4 cellular contexts compared by ENCODE assay signal in the genomic region with DNA sequence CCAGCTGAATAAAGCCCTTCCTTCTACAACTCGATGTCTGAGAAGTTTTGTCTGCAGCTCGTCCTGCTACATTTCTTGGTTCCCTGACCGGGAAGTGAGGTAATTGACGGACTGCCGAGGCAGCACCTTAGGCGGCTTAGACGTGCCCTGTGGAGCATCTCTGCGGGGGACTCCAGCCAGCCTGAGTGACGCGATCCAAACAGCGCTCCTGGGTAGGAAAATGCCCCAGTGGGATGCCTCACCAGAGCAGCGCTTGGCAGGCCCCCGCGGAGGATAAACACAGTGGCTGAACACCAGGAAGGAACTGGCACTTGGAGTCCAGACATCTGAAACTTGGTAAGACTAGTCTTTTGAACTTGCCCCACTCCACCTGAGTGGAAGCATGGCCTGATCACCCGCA.
DNase-seq lines count a peak whose midpoint lies in the region; ATAC-seq, FAIRE-seq and TF ChIP-seq lines count a peak whose summit lies in the region.
"Not testable (repeated sequence)": the region's sequence is repeated elsewhere in the genome, so short reads cannot be mapped to it uniquely, and the experiment has no call there.

No MANE protein-coding gene starts in this region.

- not testable (repeated sequence) for H3K14ac ChIP-seq in mesenchymal stem cell (ENCODE audit: low read length in 2 of 2); neuronal stem cell (ENCODE audit: low read length)

- H3K9ac ChIP-seq in GM12878 (ENCODE audit: control insufficient read depth, insufficient read depth, low read length); mesenchymal stem cell (ENCODE audit: low read length); neuronal stem cell (ENCODE audit: low read depth, low read length, poor library complexity): not testable (repeated sequence)

- H3K18ac ChIP-seq in mesenchymal stem cell (ENCODE audit: low read depth in 1 of 2, low read length in 2 of 2); neuronal stem cell (ENCODE audit: low read length): not testable (repeated sequence)

- not testable (repeated sequence) for H3K27me3 ChIP-seq in GM12878 (replicated peaks in 1 of 2; ENCODE audit: control insufficient read depth in 2 of 2, insufficient read depth in 2 of 2, low read length in 1 of 2); mesenchymal stem cell (ENCODE audit: control insufficient read depth in 1 of 2, insufficient read depth in 1 of 2, low read length in 2 of 2); neuronal stem cell (ENCODE audit: control insufficient read depth in 3 of 3, insufficient read depth in 3 of 3, low read depth in 1 of 3, low read length in 3 of 3)

- not testable (repeated sequence) for H3K4ac ChIP-seq in mesenchymal stem cell (ENCODE audit: low read depth in 1 of 2, low read length in 2 of 2); neuronal stem cell (ENCODE audit: low read length)

- H4K8ac ChIP-seq in mesenchymal stem cell (ENCODE audit: low read length); neuronal stem cell (ENCODE audit: low read depth, low read length): not testable (repeated sequence)

- not testable (repeated sequence) for H4K20me1 ChIP-seq in GM12878 (ENCODE audit: control insufficient read depth, insufficient read depth)

- H2BK120ac ChIP-seq in mesenchymal stem cell (ENCODE audit: low read depth, low read length); neuronal stem cell (ENCODE audit: low read depth, low read length): not testable (repeated sequence)

- H2BK15ac ChIP-seq in mesenchymal stem cell (ENCODE audit: low read depth, poor library complexity, severe bottlenecking); neuronal stem cell (ENCODE audit: low read length): not testable (repeated sequence)

- CTCF ChIA-PET in HEK293 (lab: Yijun Ruan, JAX): not testable (repeated sequence)
- CTCF ChIA-PET in GM12878 (lab: Yijun Ruan, JAX): interaction anchor here (0.7 to 0.9 kb wide), 2 partner anchors 12 to 20 kb away, joined by 3 read pairs; no protein-coding TSS in a partner anchor

- H3K79me2 ChIP-seq in GM12878 (ENCODE audit: control insufficient read depth, insufficient read depth, low read length): not testable (repeated sequence)

- not testable (repeated sequence) for TF ChIP-seq CTCF in HEK293 (tag by site-specific recombination; IDR thresholded peaks at IDR 0.05); GM12878 (IDR thresholded peaks at IDR 0.05 in 2 of 3, conservative IDR thresholded peaks at IDR 0.05 in 1 of 3; ENCODE audit: control insufficient read depth in 2 of 3, extremely low read depth in 1 of 3, insufficient read depth in 1 of 3, low read depth in 3 of 3, low read length in 3 of 3)

- POLR2A ChIA-PET in HEK293 (lab: Yijun Ruan, JAX): not testable (repeated sequence)
- POLR2A ChIA-PET in GM12878 (lab: Charles Lee): interaction anchor here (0.9 kb wide), 1 partner anchor 23 kb away, joined by 4 read pairs; no protein-coding TSS in a partner anchor

- H3K4me2 ChIP-seq in GM12878 (ENCODE audit: control insufficient read depth, insufficient read depth); mesenchymal stem cell (ENCODE audit: low read length, poor library complexity, severe bottlenecking); neuronal stem cell (ENCODE audit: insufficient read depth, low read length, poor library complexity, severe bottlenecking): not testable (repeated sequence)

- not testable (repeated sequence) for H3K27ac ChIP-seq in HEK293 (ENCODE audit: extremely low read depth, low read depth, low read length); GM12878 (ENCODE audit: control insufficient read depth, insufficient read depth); neuronal stem cell (replicated peaks; ENCODE audit: low read length)
- H3K27ac ChIP-seq in mesenchymal stem cell (ENCODE audit: low read length, poor library complexity, severe bottlenecking): peak overlapping the region; percentile 48

- RAD21 ChIA-PET in GM12878 (lab: Charles Lee; ENCODE audit: unreplicated experiment): not testable (repeated sequence)

- H3K36me3 ChIP-seq in HEK293 (ENCODE audit: control insufficient read depth in 2 of 2, insufficient read depth in 1 of 2, low read length in 2 of 2); GM12878 (ENCODE audit: control insufficient read depth in 2 of 2, insufficient read depth in 2 of 2, low read length in 1 of 2); mesenchymal stem cell (ENCODE audit: control insufficient read depth in 1 of 2, insufficient read depth in 2 of 2, low read depth in 1 of 2, low read length in 2 of 2); neuronal stem cell (replicated peaks in 1 of 2; ENCODE audit: control insufficient read depth in 2 of 2, insufficient read depth in 2 of 2, low read length in 2 of 2): not testable (repeated sequence)

- ATAC-seq in GM12878: peak; percentile 64

- not testable (repeated sequence) for TF ChIP-seq EP300 in GM12878 (IDR thresholded peaks at IDR 0.05; ENCODE audit: borderline replicate concordance in 1 of 2, control insufficient read depth in 1 of 2, low read depth in 2 of 2, low read length in 2 of 2)

- not testable (repeated sequence) for TF ChIP-seq RAD21 in GM12878 (IDR thresholded peaks at IDR 0.05; ENCODE audit: insufficient read depth, low read depth, low read length)

- SMC1A ChIA-PET in GM12878 (lab: Charles Lee; ENCODE audit: uncharacterized antibody, unreplicated experiment): interaction anchor here (0.9 to 1.3 kb wide), 2 partner anchors 12 to 22 kb away, joined by 3 to 4 read pairs; no protein-coding TSS in a partner anchor

- not testable (repeated sequence) for FAIRE-seq in GM12878 (lab: Jason Lieb, UNC)

- not testable (repeated sequence) for H2BK5ac ChIP-seq in mesenchymal stem cell (ENCODE audit: low read depth, low read length, poor library complexity, severe bottlenecking); neuronal stem cell (ENCODE audit: low read length)

- not testable (repeated sequence) for H3K4me1 ChIP-seq in HEK293 (ENCODE audit: control insufficient read depth, insufficient read depth, low read length); GM12878 (ENCODE audit: control insufficient read depth, insufficient read depth, low read length); mesenchymal stem cell (ENCODE audit: control insufficient read depth, insufficient read depth, low read depth, low read length); neuronal stem cell (ENCODE audit: control insufficient read depth in 2 of 2, insufficient read depth in 1 of 2, low read depth in 1 of 2, low read length in 2 of 2)

- TF ChIP-seq POLR2A in GM12878 (IDR thresholded peaks at IDR 0.05; ENCODE audit: low read depth, low read length): not testable (repeated sequence)

- not testable (repeated sequence) for H2AK5ac ChIP-seq in mesenchymal stem cell (ENCODE audit: low read length, severe bottlenecking); neuronal stem cell (ENCODE audit: low read depth, low read length)

- not testable (repeated sequence) for H3K23ac ChIP-seq in mesenchymal stem cell (ENCODE audit: low read length in 2 of 2); neuronal stem cell (ENCODE audit: low read depth, low read length, poor library complexity)

- 59% methylated on average over 15 of the region's 15 CpGs for WGBS in GM12878 (ENCODE audit: insufficient coverage, insufficient replicate concordance, low lambda C conversion rate, missing lambda C conversion rate)
- 94% methylated on average over 15 of the region's 15 CpGs for WGBS in mesenchymal stem cell
- WGBS in neuronal stem cell (ENCODE audit: extremely low coverage in 2 of 2, insufficient read length in 2 of 2, insufficient replicate concordance in 1 of 2), 2 donors: no CpG with 5 or more reads among the region's 15 CpGs

- H3K9me3 ChIP-seq in HEK293 (ENCODE audit: control insufficient read depth, insufficient read depth, low read depth, low read length); GM12878 (replicated peaks; ENCODE audit: control insufficient read depth, insufficient read depth, low read length); mesenchymal stem cell (ENCODE audit: control insufficient read depth, low read length); neuronal stem cell (replicated peaks in 1 of 2; ENCODE audit: control insufficient read depth in 2 of 2, insufficient read depth in 1 of 2, low read depth in 1 of 2, low read length in 2 of 2): not testable (repeated sequence)

- H2BK12ac ChIP-seq in mesenchymal stem cell (ENCODE audit: low read length in 2 of 2): not testable (repeated sequence)
- H2BK12ac ChIP-seq in neuronal stem cell (ENCODE audit: low read length): peak overlapping the region; percentile 41

- not testable (repeated sequence) for H3K4me3 ChIP-seq in HEK293 (ENCODE audit: low read depth, low read length); GM12878; mesenchymal stem cell (ENCODE audit: insufficient read depth in 1 of 2, low read depth in 1 of 2, low read length in 2 of 2); neuronal stem cell (ENCODE audit: low read length in 2 of 2)

- in situ Hi-C loops in GM12878 (cut with MboI): not testable (repeated sequence)

- intact Hi-C loops in GM12878 (cut with micrococcal nuclease; ENCODE audit: unreplicated experiment): not testable (repeated sequence)

- not testable (repeated sequence) for H3K79me1 ChIP-seq in mesenchymal stem cell (replicated peaks; ENCODE audit: low read length, poor library complexity, severe bottlenecking); neuronal stem cell (ENCODE audit: low read depth, low read length)

- not testable (repeated sequence) for DNase-seq in GM12878 (ENCODE audit: low read depth, low spot score); mesenchymal stem cell; neuronal stem cell (ENCODE audit: low spot score)

- not testable (repeated sequence) for H2AFZ ChIP-seq in GM12878 (ENCODE audit: control insufficient read depth, low read depth, low read length); mesenchymal stem cell (ENCODE audit: low read depth, low read length); neuronal stem cell (ENCODE audit: low read length)

- BruUV-seq in GM12878 (replicated peaks; lab: Mats Ljungman, UMichigan): TSS peak; percentile 65

- H4K91ac ChIP-seq in mesenchymal stem cell (ENCODE audit: low read length); neuronal stem cell (ENCODE audit: low read depth, low read length, poor library complexity): not testable (repeated sequence)

TF ChIP-seq in GM12878, 131 proteins besides CTCF, POLR2A, EP300 and RAD21 (continues in another document):
- peak; percentile 36; the same call in 1 of the 2 replicates for TF ChIP-seq IKZF1 (conservative IDR thresholded peaks at IDR 0.05)
